ENCODE assay signal across 2 cellular contexts in the genomic region with DNA sequence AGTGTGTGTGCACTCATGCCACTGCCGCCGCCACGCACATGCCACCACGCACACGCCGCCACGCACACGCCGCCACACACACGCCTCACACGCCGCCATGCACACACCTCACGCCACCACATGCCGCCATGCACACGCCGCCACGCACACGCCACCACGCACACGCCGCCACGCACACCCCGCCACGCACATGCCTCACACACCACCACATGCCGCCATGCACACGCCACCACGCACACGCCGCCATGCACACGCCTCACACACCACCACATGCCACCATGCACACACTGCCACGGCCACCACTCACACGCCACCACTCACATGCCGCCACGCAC.
TF ChIP-seq lines count a peak whose summit lies in the region.

No MANE protein-coding gene starts in this region.

TF ChIP-seq in HEK293, 187 proteins besides CTCF, POLR2A, EP300 and RAD21:
- TF ChIP-seq ZFHX2 (tag by site-specific recombination; conservative IDR thresholded peaks at IDR 0.05) (0 out of 2 replicates have a peak, but pooled peaks have one; percentile 13), ZNF692 (tag by site-specific recombination; IDR thresholded peaks at IDR 0.05) (no peak), WT1 (tag by site-specific recombination; IDR thresholded peaks at IDR 0.05) (no peak), ZNF169 (tag by site-specific recombination; IDR thresholded peaks at IDR 0.05) (peak; percentile 42; the same call in 1 of the 2 replicates), ZSCAN30 (tag by site-specific recombination; IDR thresholded peaks at IDR 0.05) (no peak), SETDB1 (IDR thresholded peaks at IDR 0.05; ENCODE audit: insufficient read length, low read length) (no peak), ZNF544 (tag by site-specific recombination; IDR thresholded peaks at IDR 0.05) (no peak), GLIS2 (tag by site-specific recombination; IDR thresholded peaks at IDR 0.05) (no peak), ZNF658 (tag by site-specific recombination; IDR thresholded peaks at IDR 0.05) (0 out of 2 replicates have a peak, but pooled peaks have one; percentile 65)
- TF ChIP-seq, protein P1, sequence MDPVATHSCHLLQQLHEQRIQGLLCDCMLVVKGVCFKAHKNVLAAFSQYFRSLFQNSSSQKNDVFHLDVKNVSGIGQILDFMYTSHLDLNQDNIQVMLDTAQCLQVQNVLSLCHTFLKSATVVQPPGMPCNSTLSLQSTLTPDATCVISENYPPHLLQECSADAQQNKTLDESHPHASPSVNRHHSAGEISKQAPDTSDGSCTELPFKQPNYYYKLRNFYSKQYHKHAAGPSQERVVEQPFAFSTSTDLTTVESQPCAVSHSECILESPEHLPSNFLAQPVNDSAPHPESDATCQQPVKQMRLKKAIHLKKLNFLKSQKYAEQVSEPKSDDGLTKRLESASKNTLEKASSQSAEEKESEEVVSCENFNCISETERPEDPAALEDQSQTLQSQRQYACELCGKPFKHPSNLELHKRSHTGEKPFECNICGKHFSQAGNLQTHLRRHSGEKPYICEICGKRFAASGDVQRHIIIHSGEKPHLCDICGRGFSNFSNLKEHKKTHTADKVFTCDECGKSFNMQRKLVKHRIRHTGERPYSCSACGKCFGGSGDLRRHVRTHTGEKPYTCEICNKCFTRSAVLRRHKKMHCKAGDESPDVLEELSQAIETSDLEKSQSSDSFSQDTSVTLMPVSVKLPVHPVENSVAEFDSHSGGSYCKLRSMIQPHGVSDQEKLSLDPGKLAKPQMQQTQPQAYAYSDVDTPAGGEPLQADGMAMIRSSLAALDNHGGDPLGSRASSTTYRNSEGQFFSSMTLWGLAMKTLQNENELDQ (tag by site-specific recombination; IDR thresholded peaks at IDR 0.05; ENCODE audit: low read depth): no peak

TF ChIP-seq in H1, 55 proteins besides CTCF, POLR2A, EP300 and RAD21:
- TF ChIP-seq FOSL1 (IDR thresholded peaks at IDR 0.05; ENCODE audit: insufficient read depth, low read depth, low read length): 0 out of 2 replicates have a peak, but pooled peaks have one; percentile 57
- peak; percentile 39; the same call in 1 of the 2 replicates for TF ChIP-seq EGR1 (IDR thresholded peaks at IDR 0.05; ENCODE audit: borderline replicate concordance, low read depth, low read length)
- no peak for TF ChIP-seq NRF1 (IDR thresholded peaks at IDR 0.05; ENCODE audit: low read depth, low read length)
- no peak for TF ChIP-seq YY1 (IDR thresholded peaks at IDR 0.05; ENCODE audit: low read depth, low read length)
